In genomic region chr10:77300682-77301081, GRCh38 we compare ENCODE assay signal across 2 cellular contexts.
TF ChIP-seq lines count a peak whose summit lies in the region.

No MANE protein-coding gene starts in this region.

TF ChIP-seq in SK-N-SH, 30 proteins besides CTCF, POLR2A, EP300 and RAD21 (continued from another document):
- no peak for TF ChIP-seq IRF3 (IDR thresholded peaks at IDR 0.05; ENCODE audit: low read depth, low read length)
- TF ChIP-seq, protein P1, sequence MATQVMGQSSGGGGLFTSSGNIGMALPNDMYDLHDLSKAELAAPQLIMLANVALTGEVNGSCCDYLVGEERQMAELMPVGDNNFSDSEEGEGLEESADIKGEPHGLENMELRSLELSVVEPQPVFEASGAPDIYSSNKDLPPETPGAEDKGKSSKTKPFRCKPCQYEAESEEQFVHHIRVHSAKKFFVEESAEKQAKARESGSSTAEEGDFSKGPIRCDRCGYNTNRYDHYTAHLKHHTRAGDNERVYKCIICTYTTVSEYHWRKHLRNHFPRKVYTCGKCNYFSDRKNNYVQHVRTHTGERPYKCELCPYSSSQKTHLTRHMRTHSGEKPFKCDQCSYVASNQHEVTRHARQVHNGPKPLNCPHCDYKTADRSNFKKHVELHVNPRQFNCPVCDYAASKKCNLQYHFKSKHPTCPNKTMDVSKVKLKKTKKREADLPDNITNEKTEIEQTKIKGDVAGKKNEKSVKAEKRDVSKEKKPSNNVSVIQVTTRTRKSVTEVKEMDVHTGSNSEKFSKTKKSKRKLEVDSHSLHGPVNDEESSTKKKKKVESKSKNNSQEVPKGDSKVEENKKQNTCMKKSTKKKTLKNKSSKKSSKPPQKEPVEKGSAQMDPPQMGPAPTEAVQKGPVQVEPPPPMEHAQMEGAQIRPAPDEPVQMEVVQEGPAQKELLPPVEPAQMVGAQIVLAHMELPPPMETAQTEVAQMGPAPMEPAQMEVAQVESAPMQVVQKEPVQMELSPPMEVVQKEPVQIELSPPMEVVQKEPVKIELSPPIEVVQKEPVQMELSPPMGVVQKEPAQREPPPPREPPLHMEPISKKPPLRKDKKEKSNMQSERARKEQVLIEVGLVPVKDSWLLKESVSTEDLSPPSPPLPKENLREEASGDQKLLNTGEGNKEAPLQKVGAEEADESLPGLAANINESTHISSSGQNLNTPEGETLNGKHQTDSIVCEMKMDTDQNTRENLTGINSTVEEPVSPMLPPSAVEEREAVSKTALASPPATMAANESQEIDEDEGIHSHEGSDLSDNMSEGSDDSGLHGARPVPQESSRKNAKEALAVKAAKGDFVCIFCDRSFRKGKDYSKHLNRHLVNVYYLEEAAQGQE (IDR thresholded peaks at IDR 0.05; ENCODE audit: low read depth, low read length): no peak

TF ChIP-seq in SK-N-SH treated with all-trans-retinoic acid at 6 μM for 48 hours, 23 proteins besides CTCF, POLR2A, EP300 and RAD21 (continued from another document):
- TF ChIP-seq POU6F1 (CRISPR knock-in tag; IDR thresholded peaks at IDR 0.05; ENCODE audit: borderline replicate concordance, low read depth) (no peak), ZFP30 (CRISPR knock-in tag; IDR thresholded peaks at IDR 0.05) (no peak), TOX (CRISPR knock-in tag; IDR thresholded peaks at IDR 0.05; ENCODE audit: borderline replicate concordance) (no peak), BACH2 (CRISPR knock-in tag; IDR thresholded peaks at IDR 0.05; ENCODE audit: borderline replicate concordance) (no peak), ZC3H10 (CRISPR knock-in tag; IDR thresholded peaks at IDR 0.05) (no peak), PPARA (CRISPR knock-in tag; IDR thresholded peaks at IDR 0.05; ENCODE audit: borderline replicate concordance) (no peak), ZNF70 (CRISPR knock-in tag; IDR thresholded peaks at IDR 0.05) (no peak), ARNTL (CRISPR knock-in tag; IDR thresholded peaks at IDR 0.05; ENCODE audit: borderline replicate concordance, low read depth) (no peak)
- TF ChIP-seq, protein P2, sequence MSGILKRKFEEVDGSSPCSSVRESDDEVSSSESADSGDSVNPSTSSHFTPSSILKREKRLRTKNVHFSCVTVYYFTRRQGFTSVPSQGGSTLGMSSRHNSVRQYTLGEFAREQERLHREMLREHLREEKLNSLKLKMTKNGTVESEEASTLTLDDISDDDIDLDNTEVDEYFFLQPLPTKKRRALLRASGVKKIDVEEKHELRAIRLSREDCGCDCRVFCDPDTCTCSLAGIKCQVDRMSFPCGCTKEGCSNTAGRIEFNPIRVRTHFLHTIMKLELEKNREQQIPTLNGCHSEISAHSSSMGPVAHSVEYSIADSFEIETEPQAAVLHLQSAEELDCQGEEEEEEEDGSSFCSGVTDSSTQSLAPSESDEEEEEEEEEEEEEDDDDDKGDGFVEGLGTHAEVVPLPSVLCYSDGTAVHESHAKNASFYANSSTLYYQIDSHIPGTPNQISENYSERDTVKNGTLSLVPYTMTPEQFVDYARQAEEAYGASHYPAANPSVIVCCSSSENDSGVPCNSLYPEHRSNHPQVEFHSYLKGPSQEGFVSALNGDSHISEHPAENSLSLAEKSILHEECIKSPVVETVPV (CRISPR knock-in tag; IDR thresholded peaks at IDR 0.05): no peak
- TF ChIP-seq, protein P3, sequence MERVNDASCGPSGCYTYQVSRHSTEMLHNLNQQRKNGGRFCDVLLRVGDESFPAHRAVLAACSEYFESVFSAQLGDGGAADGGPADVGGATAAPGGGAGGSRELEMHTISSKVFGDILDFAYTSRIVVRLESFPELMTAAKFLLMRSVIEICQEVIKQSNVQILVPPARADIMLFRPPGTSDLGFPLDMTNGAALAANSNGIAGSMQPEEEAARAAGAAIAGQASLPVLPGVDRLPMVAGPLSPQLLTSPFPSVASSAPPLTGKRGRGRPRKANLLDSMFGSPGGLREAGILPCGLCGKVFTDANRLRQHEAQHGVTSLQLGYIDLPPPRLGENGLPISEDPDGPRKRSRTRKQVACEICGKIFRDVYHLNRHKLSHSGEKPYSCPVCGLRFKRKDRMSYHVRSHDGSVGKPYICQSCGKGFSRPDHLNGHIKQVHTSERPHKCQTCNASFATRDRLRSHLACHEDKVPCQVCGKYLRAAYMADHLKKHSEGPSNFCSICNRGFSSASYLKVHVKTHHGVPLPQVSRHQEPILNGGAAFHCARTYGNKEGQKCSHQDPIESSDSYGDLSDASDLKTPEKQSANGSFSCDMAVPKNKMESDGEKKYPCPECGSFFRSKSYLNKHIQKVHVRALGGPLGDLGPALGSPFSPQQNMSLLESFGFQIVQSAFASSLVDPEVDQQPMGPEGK (CRISPR knock-in tag; IDR thresholded peaks at IDR 0.05; ENCODE audit: borderline replicate concordance): no peak
